Comparison of ENCODE assay signal across 8 cellular contexts in the genomic region with DNA sequence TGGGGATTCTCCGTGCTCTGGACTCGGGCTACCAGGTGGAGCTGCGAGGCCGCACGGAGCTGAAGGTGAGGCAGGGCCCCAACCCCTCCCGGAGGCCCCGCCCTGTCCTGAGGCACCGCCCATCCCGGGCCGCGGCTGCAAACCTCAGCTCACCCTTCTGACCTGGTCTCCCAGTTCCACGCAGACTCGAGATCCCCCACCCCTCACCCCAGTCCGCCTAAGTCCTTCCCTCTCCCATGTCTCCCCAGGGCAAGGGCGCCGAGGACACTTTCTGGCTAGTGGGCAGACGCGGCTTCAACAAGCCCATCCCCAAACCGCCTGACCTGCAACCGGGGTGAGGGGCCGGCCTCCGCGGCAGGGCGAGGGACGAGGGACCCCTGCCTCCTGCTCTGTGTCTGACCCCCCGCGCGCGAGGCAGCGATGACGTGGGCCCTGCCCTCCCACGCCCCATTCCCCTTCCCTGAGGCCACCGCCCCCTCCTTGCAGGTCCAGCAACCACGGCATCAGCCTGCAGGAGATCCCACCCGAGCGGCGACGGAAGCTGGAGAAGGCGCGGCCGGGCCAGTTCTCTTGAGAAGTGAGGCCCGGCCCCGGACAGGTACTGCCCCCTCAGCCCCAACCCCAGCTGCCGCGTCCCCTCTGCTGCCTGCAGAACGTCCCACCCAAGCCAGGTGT. TPM values are rescaled to one million over a fixed set of nuclear protein-coding genes. Genes with fewer than 3 reads are reported as not detected.
A peak's percentile ranks its signal among the peaks of the same experiment; 100 is the strongest.
DNase-seq lines count a peak whose midpoint lies in the region; ATAC-seq and TF ChIP-seq lines count a peak whose summit lies in the region.

No MANE protein-coding gene starts in this region.

- H3K36me3 ChIP-seq in iPS-20b (ENCODE audit: insufficient read depth, low read depth, low read length) = no peaks in the 10 kb centered on the region
- no peaks in the 10 kb centered on the region for H3K36me3 ChIP-seq in smooth muscle cell (ENCODE audit: low read depth)

- H3K9me3 Mint-ChIP-seq in IgD-negative memory B cell = no peaks in the 10 kb centered on the region
- H3K9me3 Mint-ChIP-seq in activated naive CD8-positive, alpha-beta T cell (ENCODE audit: low read depth) = no peaks in the 10 kb centered on the region

- WGBS in smooth muscle cell (ENCODE audit: low lambda C conversion rate) = 2% methylated on average over 23 of the region's 46 CpGs

- H3K4me1 ChIP-seq in iPS-20b (ENCODE audit: insufficient read depth, low read length) (no peaks in the 10 kb centered on the region), smooth muscle cell (ENCODE audit: low read depth) (peaks cover 15% of the 10 kb centered on the region)

- no peak for ATAC-seq in GM18519 (IDR thresholded peaks at IDR 0.05; ENCODE audit: low FRiP score, unreplicated experiment)
- ATAC-seq in GM21447 (IDR thresholded peaks at IDR 0.05; ENCODE audit: unreplicated experiment) = no peak

- H3K4me3 Mint-ChIP-seq in IgD-negative memory B cell = peak overlapping the region in 3 of 4 donors; percentile 57 to 88 (median 60)
- peak overlapping the region; percentile 81 for H3K4me3 Mint-ChIP-seq in activated naive CD8-positive, alpha-beta T cell

- peak overlapping the region; percentile 87 for H3K4me2 ChIP-seq in smooth muscle cell

- no peaks in the 10 kb centered on the region for H3K36me3 Mint-ChIP-seq in IgD-negative memory B cell
- H3K36me3 Mint-ChIP-seq in activated naive CD8-positive, alpha-beta T cell = no peaks in the 10 kb centered on the region

- H3K79me2 ChIP-seq in smooth muscle cell (ENCODE audit: low read depth) = no peaks in the 10 kb centered on the region

- H2AFZ ChIP-seq in smooth muscle cell (ENCODE audit: low read depth) = peak overlapping the region; percentile 74

- H3K27me3 ChIP-seq in iPS-20b (ENCODE audit: insufficient read depth, low read length) (peaks cover 54% of the 10 kb centered on the region), smooth muscle cell (ENCODE audit: low read depth) (peaks cover 9% of the 10 kb centered on the region)

- H3K27ac ChIP-seq in iPS-20b (ENCODE audit: low read length) (no peak overlapping the region), smooth muscle cell (ENCODE audit: low read depth) (no peak overlapping the region)

- no peaks in the 10 kb centered on the region for H4K20me1 ChIP-seq in smooth muscle cell (ENCODE audit: low read depth)

- H3F3A ChIP-seq in smooth muscle cell (ENCODE audit: low read depth) = no peaks in the 10 kb centered on the region

- H3K27ac Mint-ChIP-seq in IgD-negative memory B cell = no peak overlapping the region
- H3K27ac Mint-ChIP-seq in activated naive CD8-positive, alpha-beta T cell = no peak overlapping the region

- peaks cover 7 to 26% (median 11%) of the 10 kb centered on the region in 3 donors for H3K4me1 Mint-ChIP-seq in IgD-negative memory B cell
- peaks cover 9% of the 10 kb centered on the region for H3K4me1 Mint-ChIP-seq in activated naive CD8-positive, alpha-beta T cell (ENCODE audit: low read depth)

- H3K9me3 ChIP-seq in iPS-20b (ENCODE audit: insufficient read depth, low read depth, low read length) (no peaks in the 10 kb centered on the region), smooth muscle cell (replicated peaks; ENCODE audit: low read depth) (no peaks in the 10 kb centered on the region)

- H3K4me3 ChIP-seq in iPS-20b (ENCODE audit: low read length) = peak overlapping the region; percentile 83
- peak overlapping the region; percentile 58 for H3K4me3 ChIP-seq in smooth muscle cell

- in situ Hi-C loops in G401 (cut with HindIII; ENCODE audit: low sequenced_read_pairs) = loop anchor here (5.0 kb wide), 1 partner anchor 84 kb away; a partner anchor contains a TSS

- no peak for TF ChIP-seq CTCF in smooth muscle cell (IDR thresholded peaks at IDR 0.05; ENCODE audit: borderline replicate concordance, insufficient read depth, poor library complexity, severe bottlenecking)

- H3K9ac ChIP-seq in iPS-20b (ENCODE audit: low read depth, low read length) (peak overlapping the region; percentile 27; the same call in 1 of the 2 replicates), smooth muscle cell (ENCODE audit: low read depth) (no peak overlapping the region)

- DNase-seq in smooth muscle cell (lab: John Stamatoyannopoulos, UW; ENCODE audit: unreplicated experiment) = no peak
- DNase-seq in germinal center (ENCODE audit: low spot score) = no peak
- DNase-seq in G401 (ENCODE audit: low spot score) = no peak

- H3K27me3 Mint-ChIP-seq in IgD-negative memory B cell = peaks cover 35% of the 10 kb centered on the region
- peaks cover 2% of the 10 kb centered on the region for H3K27me3 Mint-ChIP-seq in activated naive CD8-positive, alpha-beta T cell

RNA-seq across cellular contexts. Expression of a gene that starts 13.7 kb away (rescaled TPM):
- polyA plus RNA-seq in IgD-negative memory B cell = 0.18 TPM
- 0.09 TPM in 1 of 2 replicates, not detected in the other for total RNA-seq in smooth muscle cell
- polyA plus RNA-seq in smooth muscle cell = 0.30 and 0.57 TPM in 2 replicates
- 0.06 TPM in 1 of 2 replicates, not detected in the other for total RNA-seq in G401 (2014; rRNA removed; shearing (Covaris generic))

RNA-seq across cellular contexts. Expression of a gene that starts 22.8 kb away (rescaled TPM):
- polyA plus RNA-seq in IgD-negative memory B cell = not detected
- 0.18 and 0.27 TPM in 2 replicates for total RNA-seq in smooth muscle cell
- 0.69 and 1.1 TPM in 2 replicates for polyA plus RNA-seq in smooth muscle cell
- total RNA-seq in G401 (2014; rRNA removed; shearing (Covaris generic)) = not detected in 2 replicates
